Comparison of ENCODE assay signal across 1 cellular context in the genomic region with DNA sequence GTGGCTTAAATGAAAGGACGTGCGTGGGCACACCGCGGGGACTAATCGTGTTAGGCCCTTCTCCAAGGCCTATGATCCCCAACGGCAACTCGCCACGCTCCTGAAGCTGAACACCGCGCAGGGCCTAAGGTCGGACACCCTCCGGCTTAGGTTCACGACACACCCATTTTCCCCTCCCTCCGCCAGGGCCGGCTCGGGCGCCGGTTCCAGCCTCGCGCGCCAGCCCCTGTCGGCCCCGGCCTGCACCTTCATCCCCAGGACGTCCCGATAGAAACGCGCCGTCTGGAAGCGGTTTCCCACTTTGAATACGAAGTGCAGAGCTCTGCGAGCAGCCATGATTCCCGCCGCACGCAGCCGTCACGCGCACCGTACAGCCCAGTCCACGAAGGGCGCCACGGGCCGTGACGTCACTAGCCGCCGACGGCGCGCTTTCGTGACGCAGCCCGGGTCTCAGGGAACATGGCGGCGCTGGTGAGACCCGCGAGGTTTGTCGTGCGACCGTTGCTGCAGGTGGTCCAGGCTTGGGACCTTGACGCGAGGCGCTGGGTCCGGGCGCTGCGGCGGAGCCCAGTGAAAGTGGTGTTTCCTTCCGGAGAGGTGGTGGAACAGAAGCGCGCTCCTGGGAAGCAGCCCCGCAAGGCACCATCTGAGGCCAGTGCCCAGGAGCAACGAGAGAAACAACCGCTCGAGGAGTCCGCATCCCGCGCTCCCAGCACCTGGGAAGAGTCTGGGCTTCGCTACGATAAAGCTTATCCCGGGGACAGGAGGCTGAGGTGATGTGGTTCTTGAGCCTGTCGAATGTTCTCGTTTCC.
A peak's percentile ranks its signal among the peaks of the same experiment; 100 is the strongest.
TF ChIP-seq lines count a peak whose summit lies in the region.

A gene with protein sequence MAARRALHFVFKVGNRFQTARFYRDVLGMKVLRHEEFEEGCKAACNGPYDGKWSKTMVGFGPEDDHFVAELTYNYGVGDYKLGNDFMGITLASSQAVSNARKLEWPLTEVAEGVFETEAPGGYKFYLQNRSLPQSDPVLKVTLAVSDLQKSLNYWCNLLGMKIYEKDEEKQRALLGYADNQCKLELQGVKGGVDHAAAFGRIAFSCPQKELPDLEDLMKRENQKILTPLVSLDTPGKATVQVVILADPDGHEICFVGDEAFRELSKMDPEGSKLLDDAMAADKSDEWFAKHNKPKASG (minus strand): TSS at position 361 of the 812 bp plus-strand sequence. CDS start 25 bp downstream, at position 336.
A gene with protein sequence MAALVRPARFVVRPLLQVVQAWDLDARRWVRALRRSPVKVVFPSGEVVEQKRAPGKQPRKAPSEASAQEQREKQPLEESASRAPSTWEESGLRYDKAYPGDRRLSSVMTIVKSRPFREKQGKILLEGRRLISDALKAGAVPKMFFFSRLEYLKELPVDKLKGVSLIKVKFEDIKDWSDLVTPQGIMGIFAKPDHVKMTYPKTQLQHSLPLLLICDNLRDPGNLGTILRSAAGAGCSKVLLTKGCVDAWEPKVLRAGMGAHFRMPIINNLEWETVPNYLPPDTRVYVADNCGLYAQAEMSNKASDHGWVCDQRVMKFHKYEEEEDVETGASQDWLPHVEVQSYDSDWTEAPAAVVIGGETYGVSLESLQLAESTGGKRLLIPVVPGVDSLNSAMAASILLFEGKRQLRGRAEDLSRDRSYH (plus strand): TSS at position 434 of the 812 bp plus-strand sequence. CDS start 26 bp downstream, at position 460.

TF ChIP-seq in HepG2, 621 proteins besides CTCF, POLR2A, EP300 and RAD21 (continued from another document and continues in another):
- TF ChIP-seq, protein P1, sequence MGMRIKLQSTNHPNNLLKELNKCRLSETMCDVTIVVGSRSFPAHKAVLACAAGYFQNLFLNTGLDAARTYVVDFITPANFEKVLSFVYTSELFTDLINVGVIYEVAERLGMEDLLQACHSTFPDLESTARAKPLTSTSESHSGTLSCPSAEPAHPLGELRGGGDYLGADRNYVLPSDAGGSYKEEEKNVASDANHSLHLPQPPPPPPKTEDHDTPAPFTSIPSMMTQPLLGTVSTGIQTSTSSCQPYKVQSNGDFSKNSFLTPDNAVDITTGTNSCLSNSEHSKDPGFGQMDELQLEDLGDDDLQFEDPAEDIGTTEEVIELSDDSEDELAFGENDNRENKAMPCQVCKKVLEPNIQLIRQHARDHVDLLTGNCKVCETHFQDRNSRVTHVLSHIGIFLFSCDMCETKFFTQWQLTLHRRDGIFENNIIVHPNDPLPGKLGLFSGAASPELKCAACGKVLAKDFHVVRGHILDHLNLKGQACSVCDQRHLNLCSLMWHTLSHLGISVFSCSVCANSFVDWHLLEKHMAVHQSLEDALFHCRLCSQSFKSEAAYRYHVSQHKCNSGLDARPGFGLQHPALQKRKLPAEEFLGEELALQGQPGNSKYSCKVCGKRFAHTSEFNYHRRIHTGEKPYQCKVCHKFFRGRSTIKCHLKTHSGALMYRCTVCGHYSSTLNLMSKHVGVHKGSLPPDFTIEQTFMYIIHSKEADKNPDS (CRISPR knock-in tag; IDR thresholded peaks at IDR 0.05), result 0 out of 2 replicates have a peak, but pooled peaks have one; percentile 44
- TF ChIP-seq, protein P2, sequence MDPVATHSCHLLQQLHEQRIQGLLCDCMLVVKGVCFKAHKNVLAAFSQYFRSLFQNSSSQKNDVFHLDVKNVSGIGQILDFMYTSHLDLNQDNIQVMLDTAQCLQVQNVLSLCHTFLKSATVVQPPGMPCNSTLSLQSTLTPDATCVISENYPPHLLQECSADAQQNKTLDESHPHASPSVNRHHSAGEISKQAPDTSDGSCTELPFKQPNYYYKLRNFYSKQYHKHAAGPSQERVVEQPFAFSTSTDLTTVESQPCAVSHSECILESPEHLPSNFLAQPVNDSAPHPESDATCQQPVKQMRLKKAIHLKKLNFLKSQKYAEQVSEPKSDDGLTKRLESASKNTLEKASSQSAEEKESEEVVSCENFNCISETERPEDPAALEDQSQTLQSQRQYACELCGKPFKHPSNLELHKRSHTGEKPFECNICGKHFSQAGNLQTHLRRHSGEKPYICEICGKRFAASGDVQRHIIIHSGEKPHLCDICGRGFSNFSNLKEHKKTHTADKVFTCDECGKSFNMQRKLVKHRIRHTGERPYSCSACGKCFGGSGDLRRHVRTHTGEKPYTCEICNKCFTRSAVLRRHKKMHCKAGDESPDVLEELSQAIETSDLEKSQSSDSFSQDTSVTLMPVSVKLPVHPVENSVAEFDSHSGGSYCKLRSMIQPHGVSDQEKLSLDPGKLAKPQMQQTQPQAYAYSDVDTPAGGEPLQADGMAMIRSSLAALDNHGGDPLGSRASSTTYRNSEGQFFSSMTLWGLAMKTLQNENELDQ (CRISPR knock-in tag; IDR thresholded peaks at IDR 0.05; ENCODE audit: borderline replicate concordance), result no peak
- no peak for TF ChIP-seq ZNF7 (CRISPR knock-in tag; IDR thresholded peaks at IDR 0.05)
- TF ChIP-seq FIP1L1 (IDR thresholded peaks at IDR 0.05; ENCODE audit: borderline replicate concordance, insufficient read depth, low read depth, low read length), result no peak; the same call in 1 of the 2 replicates
- peak; percentile 92 for TF ChIP-seq XRCC5 (optimal IDR thresholded peaks at IDR 0.05; ENCODE audit: low read length)
- no peak for TF ChIP-seq ARNT (IDR thresholded peaks at IDR 0.05)
- peak; percentile 68; the same call in 1 of the 2 replicates for TF ChIP-seq JUN (CRISPR knock-in tag; IDR thresholded peaks at IDR 0.05)
- TF ChIP-seq ZFY (CRISPR knock-in tag; IDR thresholded peaks at IDR 0.05), result peak; percentile 96
- peak; percentile 98; the same call in 1 of the 2 replicates for TF ChIP-seq CCDC6 (CRISPR knock-in tag; IDR thresholded peaks at IDR 0.05)
- peak; percentile 94 for TF ChIP-seq KDM5B (CRISPR knock-in tag; IDR thresholded peaks at IDR 0.05; ENCODE audit: borderline replicate concordance)
- peak; percentile 73; the same call in 1 of the 2 replicates for TF ChIP-seq ZBTB7B (CRISPR knock-in tag; IDR thresholded peaks at IDR 0.05)
- TF ChIP-seq ZNF790 (CRISPR knock-in tag; IDR thresholded peaks at IDR 0.05; ENCODE audit: borderline replicate concordance), result peak; percentile 77
- TF ChIP-seq U2AF2 (IDR thresholded peaks at IDR 0.05; ENCODE audit: low read depth, low read length), result no peak
- TF ChIP-seq MAF1 (CRISPR knock-in tag; IDR thresholded peaks at IDR 0.05; ENCODE audit: borderline replicate concordance), result no peak
- TF ChIP-seq ZNF761 (CRISPR knock-in tag; conservative IDR thresholded peaks at IDR 0.05), result 0 out of 2 replicates have a peak, but pooled peaks have one; percentile 49
- TF ChIP-seq ZNF33B (CRISPR knock-in tag; IDR thresholded peaks at IDR 0.05), result peak; percentile 77
- TF ChIP-seq, protein P3, sequence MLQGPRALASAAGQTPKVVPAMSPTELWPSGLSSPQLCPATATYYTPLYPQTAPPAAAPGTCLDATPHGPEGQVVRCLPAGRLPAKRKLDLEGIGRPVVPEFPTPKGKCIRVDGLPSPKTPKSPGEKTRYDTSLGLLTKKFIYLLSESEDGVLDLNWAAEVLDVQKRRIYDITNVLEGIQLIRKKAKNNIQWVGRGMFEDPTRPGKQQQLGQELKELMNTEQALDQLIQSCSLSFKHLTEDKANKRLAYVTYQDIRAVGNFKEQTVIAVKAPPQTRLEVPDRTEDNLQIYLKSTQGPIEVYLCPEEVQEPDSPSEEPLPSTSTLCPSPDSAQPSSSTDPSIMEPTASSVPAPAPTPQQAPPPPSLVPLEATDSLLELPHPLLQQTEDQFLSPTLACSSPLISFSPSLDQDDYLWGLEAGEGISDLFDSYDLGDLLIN (CRISPR knock-in tag; IDR thresholded peaks at IDR 0.05; ENCODE audit: borderline replicate concordance), result peak; percentile 84; the same call in 1 of the 2 replicates
- TF ChIP-seq SRF (IDR thresholded peaks at IDR 0.05; ENCODE audit: low read depth, low read length), result peak; percentile 82
- TF ChIP-seq ZNF543 (CRISPR knock-in tag; IDR thresholded peaks at IDR 0.05), result peak; percentile 89
- peak; percentile 83; the same call in 1 of the 2 replicates for TF ChIP-seq ZFP90 (CRISPR knock-in tag; IDR thresholded peaks at IDR 0.05; ENCODE audit: borderline replicate concordance)
- peak; percentile 95; the same call in 1 of the 2 replicates for TF ChIP-seq YEATS2 (CRISPR knock-in tag; IDR thresholded peaks at IDR 0.05; ENCODE audit: borderline replicate concordance)
- TF ChIP-seq, protein P4, sequence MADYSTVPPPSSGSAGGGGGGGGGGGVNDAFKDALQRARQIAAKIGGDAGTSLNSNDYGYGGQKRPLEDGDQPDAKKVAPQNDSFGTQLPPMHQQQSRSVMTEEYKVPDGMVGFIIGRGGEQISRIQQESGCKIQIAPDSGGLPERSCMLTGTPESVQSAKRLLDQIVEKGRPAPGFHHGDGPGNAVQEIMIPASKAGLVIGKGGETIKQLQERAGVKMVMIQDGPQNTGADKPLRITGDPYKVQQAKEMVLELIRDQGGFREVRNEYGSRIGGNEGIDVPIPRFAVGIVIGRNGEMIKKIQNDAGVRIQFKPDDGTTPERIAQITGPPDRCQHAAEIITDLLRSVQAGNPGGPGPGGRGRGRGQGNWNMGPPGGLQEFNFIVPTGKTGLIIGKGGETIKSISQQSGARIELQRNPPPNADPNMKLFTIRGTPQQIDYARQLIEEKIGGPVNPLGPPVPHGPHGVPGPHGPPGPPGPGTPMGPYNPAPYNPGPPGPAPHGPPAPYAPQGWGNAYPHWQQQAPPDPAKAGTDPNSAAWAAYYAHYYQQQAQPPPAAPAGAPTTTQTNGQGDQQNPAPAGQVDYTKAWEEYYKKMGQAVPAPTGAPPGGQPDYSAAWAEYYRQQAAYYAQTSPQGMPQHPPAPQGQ (CRISPR knock-in tag; IDR thresholded peaks at IDR 0.05; ENCODE audit: borderline replicate concordance), result no peak
- TF ChIP-seq DNMT1 (CRISPR knock-in tag; IDR thresholded peaks at IDR 0.05), result peak; percentile 81; the same call in 1 of the 2 replicates
- peak; percentile 97 for TF ChIP-seq YEATS4 (CRISPR knock-in tag; IDR thresholded peaks at IDR 0.05; ENCODE audit: borderline replicate concordance)
- no peak for TF ChIP-seq ZNF83 (CRISPR knock-in tag; IDR thresholded peaks at IDR 0.05; ENCODE audit: borderline replicate concordance)
- TF ChIP-seq HNRNPLL (IDR thresholded peaks at IDR 0.05; ENCODE audit: low read depth, low read length, poor library complexity, severe bottlenecking), result peak; percentile 65
- TF ChIP-seq, protein P5, sequence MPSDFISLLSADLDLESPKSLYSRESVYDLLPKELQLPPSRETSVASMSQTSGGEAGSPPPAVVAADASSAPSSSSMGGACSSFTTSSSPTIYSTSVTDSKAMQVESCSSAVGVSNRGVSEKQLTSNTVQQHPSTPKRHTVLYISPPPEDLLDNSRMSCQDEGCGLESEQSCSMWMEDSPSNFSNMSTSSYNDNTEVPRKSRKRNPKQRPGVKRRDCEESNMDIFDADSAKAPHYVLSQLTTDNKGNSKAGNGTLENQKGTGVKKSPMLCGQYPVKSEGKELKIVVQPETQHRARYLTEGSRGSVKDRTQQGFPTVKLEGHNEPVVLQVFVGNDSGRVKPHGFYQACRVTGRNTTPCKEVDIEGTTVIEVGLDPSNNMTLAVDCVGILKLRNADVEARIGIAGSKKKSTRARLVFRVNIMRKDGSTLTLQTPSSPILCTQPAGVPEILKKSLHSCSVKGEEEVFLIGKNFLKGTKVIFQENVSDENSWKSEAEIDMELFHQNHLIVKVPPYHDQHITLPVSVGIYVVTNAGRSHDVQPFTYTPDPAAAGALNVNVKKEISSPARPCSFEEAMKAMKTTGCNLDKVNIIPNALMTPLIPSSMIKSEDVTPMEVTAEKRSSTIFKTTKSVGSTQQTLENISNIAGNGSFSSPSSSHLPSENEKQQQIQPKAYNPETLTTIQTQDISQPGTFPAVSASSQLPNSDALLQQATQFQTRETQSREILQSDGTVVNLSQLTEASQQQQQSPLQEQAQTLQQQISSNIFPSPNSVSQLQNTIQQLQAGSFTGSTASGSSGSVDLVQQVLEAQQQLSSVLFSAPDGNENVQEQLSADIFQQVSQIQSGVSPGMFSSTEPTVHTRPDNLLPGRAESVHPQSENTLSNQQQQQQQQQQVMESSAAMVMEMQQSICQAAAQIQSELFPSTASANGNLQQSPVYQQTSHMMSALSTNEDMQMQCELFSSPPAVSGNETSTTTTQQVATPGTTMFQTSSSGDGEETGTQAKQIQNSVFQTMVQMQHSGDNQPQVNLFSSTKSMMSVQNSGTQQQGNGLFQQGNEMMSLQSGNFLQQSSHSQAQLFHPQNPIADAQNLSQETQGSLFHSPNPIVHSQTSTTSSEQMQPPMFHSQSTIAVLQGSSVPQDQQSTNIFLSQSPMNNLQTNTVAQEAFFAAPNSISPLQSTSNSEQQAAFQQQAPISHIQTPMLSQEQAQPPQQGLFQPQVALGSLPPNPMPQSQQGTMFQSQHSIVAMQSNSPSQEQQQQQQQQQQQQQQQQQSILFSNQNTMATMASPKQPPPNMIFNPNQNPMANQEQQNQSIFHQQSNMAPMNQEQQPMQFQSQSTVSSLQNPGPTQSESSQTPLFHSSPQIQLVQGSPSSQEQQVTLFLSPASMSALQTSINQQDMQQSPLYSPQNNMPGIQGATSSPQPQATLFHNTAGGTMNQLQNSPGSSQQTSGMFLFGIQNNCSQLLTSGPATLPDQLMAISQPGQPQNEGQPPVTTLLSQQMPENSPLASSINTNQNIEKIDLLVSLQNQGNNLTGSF (CRISPR knock-in tag; IDR thresholded peaks at IDR 0.05), result 0 out of 2 replicates have a peak, but pooled peaks have one; percentile 31
- peak; percentile 99 for TF ChIP-seq ZNF788 (CRISPR knock-in tag; IDR thresholded peaks at IDR 0.05; ENCODE audit: borderline replicate concordance)
- 0 out of 2 replicates have a peak, but pooled peaks have one; percentile 11 for TF ChIP-seq ZNF766 (CRISPR knock-in tag; IDR thresholded peaks at IDR 0.05; ENCODE audit: borderline replicate concordance)
- peak; percentile 82 for TF ChIP-seq ZBTB7A (CRISPR knock-in tag; IDR thresholded peaks at IDR 0.05)
- TF ChIP-seq ZNF780A (CRISPR knock-in tag; IDR thresholded peaks at IDR 0.05), result peak; percentile 54; the same call in 1 of the 2 replicates
- peak; percentile 98 for TF ChIP-seq YY1 (IDR thresholded peaks at IDR 0.05; ENCODE audit: insufficient read depth, insufficient replicate concordance, low read depth, low read length)
- TF ChIP-seq ZNF205 (CRISPR knock-in tag; IDR thresholded peaks at IDR 0.05), result peak; percentile 81
- peak; percentile 93 for TF ChIP-seq ASH2L (IDR thresholded peaks at IDR 0.05; ENCODE audit: insufficient read length, low read depth, low read length)
- TF ChIP-seq, protein P6, sequence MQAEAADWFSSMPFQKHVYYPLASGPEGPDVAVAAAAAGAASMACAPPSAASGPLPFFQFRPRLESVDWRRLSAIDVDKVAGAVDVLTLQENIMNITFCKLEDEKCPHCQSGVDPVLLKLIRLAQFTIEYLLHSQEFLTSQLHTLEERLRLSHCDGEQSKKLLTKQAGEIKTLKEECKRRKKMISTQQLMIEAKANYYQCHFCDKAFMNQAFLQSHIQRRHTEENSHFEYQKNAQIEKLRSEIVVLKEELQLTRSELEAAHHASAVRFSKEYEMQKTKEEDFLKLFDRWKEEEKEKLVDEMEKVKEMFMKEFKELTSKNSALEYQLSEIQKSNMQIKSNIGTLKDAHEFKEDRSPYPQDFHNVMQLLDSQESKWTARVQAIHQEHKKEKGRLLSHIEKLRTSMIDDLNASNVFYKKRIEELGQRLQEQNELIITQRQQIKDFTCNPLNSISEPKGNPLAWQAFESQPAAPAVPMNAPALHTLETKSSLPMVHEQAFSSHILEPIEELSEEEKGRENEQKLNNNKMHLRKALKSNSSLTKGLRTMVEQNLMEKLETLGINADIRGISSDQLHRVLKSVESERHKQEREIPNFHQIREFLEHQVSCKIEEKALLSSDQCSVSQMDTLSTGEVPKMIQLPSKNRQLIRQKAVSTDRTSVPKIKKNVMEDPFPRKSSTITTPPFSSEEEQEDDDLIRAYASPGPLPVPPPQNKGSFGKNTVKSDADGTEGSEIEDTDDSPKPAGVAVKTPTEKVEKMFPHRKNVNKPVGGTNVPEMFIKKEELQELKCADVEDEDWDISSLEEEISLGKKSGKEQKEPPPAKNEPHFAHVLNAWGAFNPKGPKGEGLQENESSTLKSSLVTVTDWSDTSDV (CRISPR knock-in tag; IDR thresholded peaks at IDR 0.05), result no peak; the same call in 1 of the 2 replicates
- peak; percentile 98 for TF ChIP-seq ZFX (CRISPR knock-in tag; IDR thresholded peaks at IDR 0.05; ENCODE audit: low read depth)
- peak; percentile 30; the same call in 1 of the 2 replicates for TF ChIP-seq ZNF264 (CRISPR knock-in tag; IDR thresholded peaks at IDR 0.05)
